In genomic region chr13:59112375-59112774, GRCh38 we compare ENCODE assay signal across 10 cellular contexts.
DNase-seq lines count a peak whose midpoint lies in the region; ATAC-seq, FAIRE-seq and TF ChIP-seq lines count a peak whose summit lies in the region.
"Had no signal": no experiment of that assay in that cellular context is flagged by ENCODE, and none has a peak within 500 bp of the region (broad histone marks: within the 10 kb centered on the region; RNA-seq: fewer than 3 reads in every experiment).

No MANE protein-coding gene starts in this region.

- H2BK5ac ChIP-seq in mesendoderm (ENCODE audit: low read length), result no peak overlapping the region

- H4K5ac ChIP-seq in mesendoderm (ENCODE audit: low read length), result no peak overlapping the region

- H3K9me3 Mint-ChIP-seq in naive thymus-derived CD8-positive, alpha-beta T cell, result peaks cover 0 to 4% (median 0%) of the 10 kb centered on the region in 9 donors
- no peaks in the 10 kb centered on the region for H3K9me3 Mint-ChIP-seq in activated CD4-positive, alpha-beta T cell treated with anti-CD3 and anti-CD28 coated beads for 36 hours (ENCODE audit: low read depth)
- H3K9me3 Mint-ChIP-seq in activated T-helper 1 cell treated with anti-CD3 and anti-CD28 coated beads, Interleukin-12 subunit alpha, Interleukin-12 subunit beta, Interleukin-2, Interleukin-4 antibody, amounts not matched to agents 30 ng/mL and 10 ng/mL and 1 ng/mL, durations not matched to agents 14 hours and 24 hours and 36 hours, result no peaks in the 10 kb centered on the region

- H2BK15ac ChIP-seq in mesendoderm (replicated peaks; ENCODE audit: low read depth), result no peak overlapping the region

- no peak for TF ChIP-seq CTCF in bronchial epithelial cell (IDR thresholded peaks at IDR 0.05; ENCODE audit: insufficient read depth, low read length, severe bottlenecking)

- H3K18ac ChIP-seq in mesendoderm (ENCODE audit: low read length), result no peak overlapping the region

- H3K27ac ChIP-seq in mesendoderm (ENCODE audit: low read depth, low read length), result no peak overlapping the region
- H3K27ac ChIP-seq: ascending aorta had no signal

- no peaks in the 10 kb centered on the region for H3K79me2 ChIP-seq in mesendoderm (ENCODE audit: control insufficient read depth, insufficient read depth, low read length)

- H3K56ac ChIP-seq in mesendoderm (ENCODE audit: low read length), result no peak overlapping the region

- H3K36me3 ChIP-seq in bronchial epithelial cell (ENCODE audit: control insufficient read depth, insufficient read depth, low read length), result no peaks in the 10 kb centered on the region
- H3K36me3 ChIP-seq in mesendoderm (ENCODE audit: control insufficient read depth, insufficient read depth, low read length), result no peaks in the 10 kb centered on the region
- H3K36me3 ChIP-seq: ascending aorta had no signal

- no peaks in the 10 kb centered on the region for H3K79me1 ChIP-seq in mesendoderm (ENCODE audit: low read length)

- DNase-seq in Ammon's horn (ENCODE audit: low spot score) (peak; percentile 86), NCI-H2227 treated with DMSO at 0.1 percent for 48 hours (lab: John Stamatoyannopoulos, UW) (peak; percentile 57), bronchial epithelial cell (ENCODE audit: low read depth) (peak; percentile 12), mesendoderm (peak; percentile 11), DMS79 (lab: John Stamatoyannopoulos, UW) (no peak)
- DNase-seq in naive thymus-derived CD8-positive, alpha-beta T cell, result no peak
- no peak for DNase-seq in activated CD4-positive, alpha-beta T cell treated with anti-CD3 and anti-CD28 coated beads for 36 hours
- no peak for DNase-seq in activated T-helper 1 cell treated with anti-CD3 and anti-CD28 coated beads, Interleukin-12 subunit alpha, Interleukin-12 subunit beta, Interleukin-2, Interleukin-4 antibody, amounts not matched to agents 30 ng/mL and 10 ng/mL and 1 ng/mL, durations not matched to agents 14 hours and 24 hours and 36 hours (ENCODE audit: low spot score)
- DNase-seq: DND-41 had no signal

- no peak overlapping the region for H2BK120ac ChIP-seq in mesendoderm (ENCODE audit: low read depth, low read length)

- H3K27me3 Mint-ChIP-seq in naive thymus-derived CD8-positive, alpha-beta T cell, result peaks cover 0 to 10% (median 0%) of the 10 kb centered on the region in 5 donors
- no peaks in the 10 kb centered on the region for H3K27me3 Mint-ChIP-seq in activated CD4-positive, alpha-beta T cell treated with anti-CD3 and anti-CD28 coated beads for 36 hours
- no peaks in the 10 kb centered on the region for H3K27me3 Mint-ChIP-seq in activated T-helper 1 cell treated with anti-CD3 and anti-CD28 coated beads, Interleukin-12 subunit alpha, Interleukin-12 subunit beta, Interleukin-2, Interleukin-4 antibody, amounts not matched to agents 30 ng/mL and 10 ng/mL and 1 ng/mL, durations not matched to agents 14 hours and 24 hours and 36 hours (ENCODE audit: insufficient read depth)

- no peak overlapping the region for H3K27ac Mint-ChIP-seq in naive thymus-derived CD8-positive, alpha-beta T cell
- H3K27ac Mint-ChIP-seq in activated CD4-positive, alpha-beta T cell treated with anti-CD3 and anti-CD28 coated beads for 36 hours, result no peak overlapping the region
- H3K27ac Mint-ChIP-seq in activated T-helper 1 cell treated with anti-CD3 and anti-CD28 coated beads, Interleukin-12 subunit alpha, Interleukin-12 subunit beta, Interleukin-2, Interleukin-4 antibody, amounts not matched to agents 30 ng/mL and 10 ng/mL and 1 ng/mL, durations not matched to agents 14 hours and 24 hours and 36 hours, result no peak overlapping the region

- FAIRE-seq in bronchial epithelial cell (lab: Jason Lieb, UNC), result no peak

- H4K8ac ChIP-seq in mesendoderm (ENCODE audit: low read depth, low read length), result no peak overlapping the region

- H3K36me3 Mint-ChIP-seq in naive thymus-derived CD8-positive, alpha-beta T cell, result no peaks in the 10 kb centered on the region
- no peaks in the 10 kb centered on the region for H3K36me3 Mint-ChIP-seq in activated CD4-positive, alpha-beta T cell treated with anti-CD3 and anti-CD28 coated beads for 36 hours (ENCODE audit: low read depth)
- no peaks in the 10 kb centered on the region for H3K36me3 Mint-ChIP-seq in activated T-helper 1 cell treated with anti-CD3 and anti-CD28 coated beads, Interleukin-12 subunit alpha, Interleukin-12 subunit beta, Interleukin-2, Interleukin-4 antibody, amounts not matched to agents 30 ng/mL and 10 ng/mL and 1 ng/mL, durations not matched to agents 14 hours and 24 hours and 36 hours (ENCODE audit: low read depth)

- no peak overlapping the region for H3K4me3 Mint-ChIP-seq in naive thymus-derived CD8-positive, alpha-beta T cell
- H3K4me3 Mint-ChIP-seq in activated CD4-positive, alpha-beta T cell treated with anti-CD3 and anti-CD28 coated beads for 36 hours, result no peak overlapping the region
- no peak overlapping the region for H3K4me3 Mint-ChIP-seq in activated T-helper 1 cell treated with anti-CD3 and anti-CD28 coated beads, Interleukin-12 subunit alpha, Interleukin-12 subunit beta, Interleukin-2, Interleukin-4 antibody, amounts not matched to agents 30 ng/mL and 10 ng/mL and 1 ng/mL, durations not matched to agents 14 hours and 24 hours and 36 hours

- no peak overlapping the region for H3K4me3 ChIP-seq in bronchial epithelial cell (ENCODE audit: low read depth, low read length)
- H3K4me3 ChIP-seq in mesendoderm (ENCODE audit: low read length), result no peak overlapping the region
- H3K4me3 ChIP-seq: ascending aorta had no signal

- no peaks in the 10 kb centered on the region for H3K4me1 Mint-ChIP-seq in naive thymus-derived CD8-positive, alpha-beta T cell
- no peaks in the 10 kb centered on the region for H3K4me1 Mint-ChIP-seq in activated CD4-positive, alpha-beta T cell treated with anti-CD3 and anti-CD28 coated beads for 36 hours
- H3K4me1 Mint-ChIP-seq in activated T-helper 1 cell treated with anti-CD3 and anti-CD28 coated beads, Interleukin-12 subunit alpha, Interleukin-12 subunit beta, Interleukin-2, Interleukin-4 antibody, amounts not matched to agents 30 ng/mL and 10 ng/mL and 1 ng/mL, durations not matched to agents 14 hours and 24 hours and 36 hours (ENCODE audit: low read depth), result no peaks in the 10 kb centered on the region

- intact Hi-C loops in activated CD4-positive, alpha-beta T cell treated with anti-CD3 and anti-CD28 coated beads for 36 hours (cut with DNase I, micrococcal nuclease), result no loop called here
- intact Hi-C loops in activated T-helper 1 cell treated with anti-CD3 and anti-CD28 coated beads, Interleukin-12 subunit alpha, Interleukin-12 subunit beta, Interleukin-2, Interleukin-4 antibody, amounts not matched to agents 30 ng/mL and 10 ng/mL and 1 ng/mL, durations not matched to agents 14 hours and 24 hours and 36 hours (cut with micrococcal nuclease), result no loop called here

- H3K9ac ChIP-seq in mesendoderm (ENCODE audit: low read length), result no peak overlapping the region

- POLR2A ChIA-PET in naive thymus-derived CD8-positive, alpha-beta T cell (lab: Charles Lee), result no interaction called here
- POLR2A ChIA-PET in activated CD4-positive, alpha-beta T cell treated with anti-CD3 and anti-CD28 coated beads for 36 hours (lab: Charles Lee), result no interaction called here

- no peak for ATAC-seq in naive thymus-derived CD8-positive, alpha-beta T cell
- ATAC-seq in activated CD4-positive, alpha-beta T cell treated with anti-CD3 and anti-CD28 coated beads for 36 hours, result no peak

- no peak overlapping the region for H2AK5ac ChIP-seq in mesendoderm (ENCODE audit: low read length)

- H3K27me3 ChIP-seq in bronchial epithelial cell (ENCODE audit: control insufficient read depth, insufficient read depth, low read length), result no peaks in the 10 kb centered on the region
- no peaks in the 10 kb centered on the region for H3K27me3 ChIP-seq in mesendoderm (ENCODE audit: insufficient read depth, low read length, poor library complexity)
- H3K27me3 ChIP-seq: ascending aorta had no signal

- no peak overlapping the region for H3K4ac ChIP-seq in mesendoderm (ENCODE audit: low read depth, low read length)

- H3K4me2 ChIP-seq in mesendoderm (ENCODE audit: low read length), result no peak overlapping the region

- no CpG with 5 or more reads among the region's 4 CpGs for WGBS in mesendoderm (ENCODE audit: extremely low coverage, insufficient coverage, low lambda C conversion rate)

- no peaks in the 10 kb centered on the region for H3K4me1 ChIP-seq in mesendoderm (ENCODE audit: control insufficient read depth, low read depth, low read length)
- H3K4me1 ChIP-seq: ascending aorta had no signal

- no peak overlapping the region for H3K23ac ChIP-seq in mesendoderm (ENCODE audit: low read length)

- CTCF ChIA-PET in activated CD4-positive, alpha-beta T cell treated with anti-CD3 and anti-CD28 coated beads for 36 hours (lab: Charles Lee), result no interaction called here

Comparison
In these comparisons a context has a peak if more than half of its experiments do, and no peak if none do; other contexts are left out.
1. DNase-seq: peak in Ammon's horn (single experiment), NCI-H2227 treated with DMSO at 0.1 percent for 48 hours (single experiment), bronchial epithelial cell (single experiment) and mesendoderm (single experiment); none in DMS79 (single experiment), naive thymus-derived CD8-positive, alpha-beta T cell (0 of 10), activated CD4-positive, alpha-beta T cell treated with anti-CD3 and anti-CD28 coated beads for 36 hours (single experiment) and activated T-helper 1 cell treated with anti-CD3 and anti-CD28 coated beads, Interleukin-12 subunit alpha, Interleukin-12 subunit beta, Interleukin-2, Interleukin-4 antibody, amounts not matched to agents 30 ng/mL and 10 ng/mL and 1 ng/mL, durations not matched to agents 14 hours and 24 hours and 36 hours (single experiment).